1 cellular context compared by ENCODE assay signal in genomic region chr15:57527382-57528091, GRCh38.
TF ChIP-seq lines count a peak whose summit lies in the region.

No MANE protein-coding gene starts in this region.

TF ChIP-seq in K562, 482 proteins besides CTCF, POLR2A, EP300 and RAD21 (continued from another document):
- TF ChIP-seq AFF1 (IDR thresholded peaks at IDR 0.05; ENCODE audit: low read depth in 1 of 2, partially characterized antibody in 2 of 2), result no peak
- TF ChIP-seq ERF (CRISPR knock-in tag; IDR thresholded peaks at IDR 0.05), result no peak
- TF ChIP-seq MNT (conservative IDR thresholded peaks at IDR 0.05), result no peak
- TF ChIP-seq FOXK2 (conservative IDR thresholded peaks at IDR 0.05 in 1 of 2, IDR thresholded peaks at IDR 0.05 in 1 of 2; ENCODE audit: low read depth in 2 of 2), result peak; percentile 25 to 28; a peak in 1 of 4 replicates
- peak; percentile 76 for TF ChIP-seq SMC3 (conservative IDR thresholded peaks at IDR 0.05; ENCODE audit: insufficient read depth, low read depth, low read length)
- TF ChIP-seq TCF15 (CRISPR knock-in tag; IDR thresholded peaks at IDR 0.05), result no peak
- TF ChIP-seq ZNF512 (tag; IDR thresholded peaks at IDR 0.05), result no peak
- TF ChIP-seq DEAF1 (CRISPR knock-in tag; IDR thresholded peaks at IDR 0.05), result peak; percentile 71
- TF ChIP-seq E2F1 (CRISPR knock-in tag; IDR thresholded peaks at IDR 0.05), result no peak
- no peak for TF ChIP-seq ARID1B (IDR thresholded peaks at IDR 0.05)
- no peak for TF ChIP-seq DPF2 (IDR thresholded peaks at IDR 0.05)
- no peak for TF ChIP-seq RFX1 (IDR thresholded peaks at IDR 0.05)
- TF ChIP-seq SP1 (CRISPR knock-in tag; IDR thresholded peaks at IDR 0.05), result no peak
- TF ChIP-seq KLF16 (IDR thresholded peaks at IDR 0.05), result 0 out of 2 replicates have a peak, but pooled peaks have one; percentile 22
- no peak for TF ChIP-seq ZNF121 (CRISPR knock-in tag; conservative IDR thresholded peaks at IDR 0.05)
- no peak for TF ChIP-seq DNMT1 (IDR thresholded peaks at IDR 0.05)
- no peak for TF ChIP-seq DACH1 (IDR thresholded peaks at IDR 0.05; ENCODE audit: partially characterized antibody)
- no peak for TF ChIP-seq RUNX1 (IDR thresholded peaks at IDR 0.05; ENCODE audit: low read depth)
- TF ChIP-seq PATZ1 (CRISPR knock-in tag; IDR thresholded peaks at IDR 0.05; ENCODE audit: borderline replicate concordance), result no peak
- no peak for TF ChIP-seq ELK1 (CRISPR knock-in tag; IDR thresholded peaks at IDR 0.05)
- no peak for TF ChIP-seq BRF1 (IDR thresholded peaks at IDR 0.05; ENCODE audit: borderline replicate concordance, extremely low read depth, insufficient read length)
- TF ChIP-seq MAFF (IDR thresholded peaks at IDR 0.05; ENCODE audit: low read length), result peak; percentile 9; the same call in 1 of the 2 replicates
